Comparison of ENCODE assay signal across 1 cellular context in genomic region chr17:45161288-45162021, GRCh38.
TF ChIP-seq lines count a peak whose summit lies in the region.

HEXIM2 (plus strand) TSS chr17:45161875; CDS start chr17:45162794, 919 bp downstream.

TF ChIP-seq in HepG2, 621 proteins besides CTCF, POLR2A, EP300 and RAD21 (continued from another document and continues in another):
- TF ChIP-seq ZNF687 (CRISPR knock-in tag; IDR thresholded peaks at IDR 0.05), result peak; percentile 84
- no peak for TF ChIP-seq SKIL (CRISPR knock-in tag; IDR thresholded peaks at IDR 0.05; ENCODE audit: borderline replicate concordance)
- no peak; the same call in 1 of the 2 replicates for TF ChIP-seq HBP1 (CRISPR knock-in tag; IDR thresholded peaks at IDR 0.05; ENCODE audit: low read depth)
- 0 out of 2 replicates have a peak, but pooled peaks have one; percentile 34 for TF ChIP-seq ZNF263 (CRISPR knock-in tag; IDR thresholded peaks at IDR 0.05)
- TF ChIP-seq ZFX (CRISPR knock-in tag; IDR thresholded peaks at IDR 0.05; ENCODE audit: low read depth), result peak; percentile 97
- peak; percentile 48 for TF ChIP-seq RARA (CRISPR knock-in tag; IDR thresholded peaks at IDR 0.05)
- TF ChIP-seq ZGPAT (CRISPR knock-in tag; IDR thresholded peaks at IDR 0.05), result peak; percentile 98
- no peak; the same call in 1 of the 2 replicates for TF ChIP-seq CHCHD3 (CRISPR knock-in tag; IDR thresholded peaks at IDR 0.05)
- TF ChIP-seq ETV5 (CRISPR knock-in tag; IDR thresholded peaks at IDR 0.05; ENCODE audit: borderline replicate concordance), result peak; percentile 31; the same call in 1 of the 2 replicates
- peak; percentile 35 for TF ChIP-seq SKI (IDR thresholded peaks at IDR 0.05; ENCODE audit: partially characterized antibody)
- no peak for TF ChIP-seq PCBP2 (optimal IDR thresholded peaks at IDR 0.05; ENCODE audit: low read depth, low read length, poor library complexity, severe bottlenecking)
- TF ChIP-seq ZNF225 (CRISPR knock-in tag; IDR thresholded peaks at IDR 0.05), result no peak; the same call in 1 of the 2 replicates
- TF ChIP-seq STAG1 (CRISPR knock-in tag; IDR thresholded peaks at IDR 0.05), result no peak
- TF ChIP-seq KLF11 (CRISPR knock-in tag; IDR thresholded peaks at IDR 0.05), result peak; percentile 64; the same call in 1 of the 2 replicates
- TF ChIP-seq ZNF282 (IDR thresholded peaks at IDR 0.05; ENCODE audit: partially characterized antibody), result no peak
- 0 out of 2 replicates have a peak, but pooled peaks have one; percentile 6 for TF ChIP-seq HIC2 (CRISPR knock-in tag; IDR thresholded peaks at IDR 0.05; ENCODE audit: low read depth)
- TF ChIP-seq ZNF737 (CRISPR knock-in tag; IDR thresholded peaks at IDR 0.05; ENCODE audit: borderline replicate concordance), result no peak
- TF ChIP-seq THRA (CRISPR knock-in tag; IDR thresholded peaks at IDR 0.05; ENCODE audit: borderline replicate concordance), result no peak; the same call in 1 of the 2 replicates
- no peak for TF ChIP-seq CCAR2 (optimal IDR thresholded peaks at IDR 0.05; ENCODE audit: low read depth, low read length)
- TF ChIP-seq NFE2L2 (IDR thresholded peaks at IDR 0.05; ENCODE audit: low read length), result no peak
- TF ChIP-seq HNRNPH1 (optimal IDR thresholded peaks at IDR 0.05; ENCODE audit: low read depth, low read length), result peak; percentile 72
- peak; percentile 94 for TF ChIP-seq GTF3A (CRISPR knock-in tag; conservative IDR thresholded peaks at IDR 0.05)
- no peak for TF ChIP-seq IKZF1 (IDR thresholded peaks at IDR 0.05)
- peak; percentile 90 for TF ChIP-seq ZNF18 (CRISPR knock-in tag; IDR thresholded peaks at IDR 0.05; ENCODE audit: insufficient replicate concordance)
- TF ChIP-seq ELF3 (CRISPR knock-in tag; IDR thresholded peaks at IDR 0.05), result peak; percentile 65
- TF ChIP-seq POLR2AphosphoS2 (IDR thresholded peaks at IDR 0.05; ENCODE audit: low read depth, low read length), result peak; percentile 88
- TF ChIP-seq ZNF446 (CRISPR knock-in tag; IDR thresholded peaks at IDR 0.05), result 0 out of 2 replicates have a peak, but pooled peaks have one; percentile 21
- TF ChIP-seq SNAPC5 (CRISPR knock-in tag; IDR thresholded peaks at IDR 0.05; ENCODE audit: borderline replicate concordance), result no peak
- TF ChIP-seq SETDB1 (CRISPR knock-in tag; IDR thresholded peaks at IDR 0.05; ENCODE audit: borderline replicate concordance), result no peak
- TF ChIP-seq NFYB (CRISPR knock-in tag; IDR thresholded peaks at IDR 0.05), result peak; percentile 99
- TF ChIP-seq SP2 (CRISPR knock-in tag; IDR thresholded peaks at IDR 0.05), result peak; percentile 99
- peak; percentile 99 for TF ChIP-seq FOXK2 (IDR thresholded peaks at IDR 0.05)
- TF ChIP-seq HDAC6 (IDR thresholded peaks at IDR 0.05; ENCODE audit: low read depth, low read length), result no peak
- peak; percentile 72 for TF ChIP-seq HINFP (CRISPR knock-in tag; IDR thresholded peaks at IDR 0.05; ENCODE audit: low read depth)
- TF ChIP-seq MEIS1 (CRISPR knock-in tag; IDR thresholded peaks at IDR 0.05; ENCODE audit: borderline replicate concordance), result peak; percentile 97
- peak; percentile 52; the same call in 1 of the 2 replicates for TF ChIP-seq MAZ (IDR thresholded peaks at IDR 0.05; ENCODE audit: borderline replicate concordance, low read depth, low read length)
- TF ChIP-seq MAZ (CRISPR knock-in tag; IDR thresholded peaks at IDR 0.05; ENCODE audit: low read depth), result peak; percentile 90; the same call in 1 of the 2 replicates
- TF ChIP-seq THAP7 (CRISPR knock-in tag; IDR thresholded peaks at IDR 0.05), result no peak
- 0 out of 2 replicates have a peak, but pooled peaks have one; percentile 57 for TF ChIP-seq U2AF2 (IDR thresholded peaks at IDR 0.05; ENCODE audit: low read depth, low read length)
- no peak for TF ChIP-seq ZNF816 (CRISPR knock-in tag; IDR thresholded peaks at IDR 0.05; ENCODE audit: borderline replicate concordance)
- TF ChIP-seq CBFB (CRISPR knock-in tag; IDR thresholded peaks at IDR 0.05), result peak; percentile 53; the same call in 1 of the 2 replicates
